In the genomic region with DNA sequence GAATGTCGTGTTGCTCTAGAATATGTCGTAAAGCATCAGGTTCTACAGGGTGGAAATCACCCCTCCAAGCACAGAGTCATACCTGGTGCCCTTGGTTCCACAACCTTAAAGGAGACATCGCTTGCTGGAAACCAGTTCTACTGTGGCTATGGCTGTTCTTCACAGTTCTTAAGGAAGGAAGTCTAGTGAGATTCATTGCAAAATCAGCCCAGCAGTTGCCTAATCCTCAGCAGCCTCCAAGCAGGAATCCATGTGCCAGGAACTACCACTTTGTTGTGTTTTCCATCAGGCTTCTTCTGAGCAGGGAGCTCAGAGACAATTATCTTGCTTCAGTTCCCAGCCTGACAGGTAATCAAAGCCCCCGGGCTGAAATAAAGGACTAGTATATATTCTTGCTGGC, we compare ENCODE assay signal across 24 cellular contexts. TPM values are rescaled to one million over a fixed set of nuclear protein-coding genes. Genes with fewer than 3 reads are reported as not detected.
DNase-seq lines count a peak whose midpoint lies in the region; ATAC-seq and TF ChIP-seq lines count a peak whose summit lies in the region.
"Had no signal": no experiment of that assay in that cellular context is flagged by ENCODE, and none has a peak within 500 bp of the region (broad histone marks: within the 10 kb centered on the region; RNA-seq: fewer than 3 reads in every experiment).

No MANE protein-coding gene starts in this region.

- TF ChIP-seq CTCF in NB4 (IDR thresholded peaks at IDR 0.05; ENCODE audit: low read depth, low read length) (no peak), neural progenitor cell (IDR thresholded peaks at IDR 0.05) (no peak), lower leg skin (IDR thresholded peaks at IDR 0.05) (no peak)

- no peaks in the 10 kb centered on the region for H3K27me3 Mint-ChIP-seq in neural progenitor cell (ENCODE audit: insufficient read depth, low read depth)

- H3K27me3 ChIP-seq in neural progenitor cell = no peaks in the 10 kb centered on the region
- H3K27me3 ChIP-seq: BLaER1 treated with 17β-estradiol and CSF1 and Interleukin-3, amounts not matched to agents 10 nM and 100 nM had no signal

- intact Hi-C loops in lower leg skin (cut with DNase I; ENCODE audit: low total_unique reads) = no loop called here

- no peaks in the 10 kb centered on the region for H3K36me3 ChIP-seq in neural progenitor cell
- H3K36me3 ChIP-seq: BLaER1 treated with 17β-estradiol and CSF1 and Interleukin-3, amounts not matched to agents 10 nM and 100 nM had no signal

- no peaks in the 10 kb centered on the region for H3K4me1 ChIP-seq in neural progenitor cell

- H3K9me3 Mint-ChIP-seq in neural progenitor cell = no peaks in the 10 kb centered on the region

- no peaks in the 10 kb centered on the region for H4K20me1 ChIP-seq in neural progenitor cell (ENCODE audit: low read depth)
- H4K20me1 ChIP-seq: BLaER1 treated with 17β-estradiol and CSF1 and Interleukin-3, amounts not matched to agents 10 nM and 100 nM had no signal

- TF ChIP-seq POLR2A in NB4 (IDR thresholded peaks at IDR 0.05; ENCODE audit: extremely low read depth, insufficient read length) (no peak), lower leg skin (IDR thresholded peaks at IDR 0.05) (no peak)

- H3K27ac ChIP-seq in neural progenitor cell = no peak overlapping the region
- H3K27ac ChIP-seq: BLaER1 treated with 17β-estradiol and CSF1 and Interleukin-3, amounts not matched to agents 10 nM and 100 nM had no signal

- H3K4me1 Mint-ChIP-seq in neural progenitor cell = peaks cover 3% of the 10 kb centered on the region
- H3K4me1 Mint-ChIP-seq: CD8-positive, alpha-beta memory T cell had no signal

- H3K4me3 ChIP-seq in NB4 (ENCODE audit: low read depth, low read length) (no peak overlapping the region), neural progenitor cell (no peak overlapping the region), lower leg skin (ENCODE audit: low read depth, poor library complexity, severe bottlenecking) (no peak overlapping the region)
- H3K4me3 ChIP-seq: BLaER1 treated with 17β-estradiol and CSF1 and Interleukin-3, amounts not matched to agents 10 nM and 100 nM had no signal

- H3K79me2 ChIP-seq in neural progenitor cell (ENCODE audit: low read depth) = no peaks in the 10 kb centered on the region

- H3K9me3 ChIP-seq in neural progenitor cell (ENCODE audit: low read depth) = no peaks in the 10 kb centered on the region

- no peaks in the 10 kb centered on the region for H3K36me3 Mint-ChIP-seq in neural progenitor cell
- H3K36me3 Mint-ChIP-seq: CD8-positive, alpha-beta memory T cell had no signal

- H3F3A ChIP-seq in neural progenitor cell (ENCODE audit: low read depth) = no peaks in the 10 kb centered on the region

- H3K9ac ChIP-seq in neural progenitor cell = no peak overlapping the region
- H3K9ac ChIP-seq: BLaER1 treated with 17β-estradiol and CSF1 and Interleukin-3, amounts not matched to agents 10 nM and 100 nM had no signal

- no peak overlapping the region for H3K4me2 ChIP-seq in neural progenitor cell

- no peak overlapping the region for H3K4me3 Mint-ChIP-seq in neural progenitor cell
- H3K4me3 Mint-ChIP-seq: CD8-positive, alpha-beta memory T cell had no signal

- 63 to 79% methylated on average over 4 of the region's 4 CpGs for WGBS in lower leg skin, 2 donors

- ATAC-seq in HG03460 (IDR thresholded peaks at IDR 0.05; ENCODE audit: unreplicated experiment) (no peak), HG03571 (IDR thresholded peaks at IDR 0.05; ENCODE audit: unreplicated experiment) (no peak)
- ATAC-seq: HCT116, HepG2, SK-N-SH treated with all-trans-retinoic acid at 6 μM for 48 hours had no signal

- no peak overlapping the region for H2AFZ ChIP-seq in neural progenitor cell (replicated peaks)

- no peak overlapping the region for H3K27ac Mint-ChIP-seq in neural progenitor cell
- H3K27ac Mint-ChIP-seq: CD8-positive, alpha-beta memory T cell had no signal

- DNase-seq in GF-D8 (lab: John Stamatoyannopoulos, UW) (peak; percentile 15), NB4 (ENCODE audit: low read depth) (peak; percentile 31), astrocyte of the hippocampus (ENCODE audit: low read depth, low spot score) (peak; percentile 10), neural progenitor cell (ENCODE audit: low spot score) (peak; percentile 7), lower leg skin (ENCODE audit: low spot score in 2 of 2) (no peak), epidermal melanocyte (ENCODE audit: insufficient read length, low spot score) (no peak)
- DNase-seq: CD8-positive, alpha-beta memory T cell; DMS53; EL; GOT3; KBM-7; NCI-H1105; NCI-H2081; NCI-H2171 treated with DMSO at 0.1 percent for 48 hours; NCI-H446 treated with DMSO at 0.1 percent for 48 hours; NCI-H69; SHP77 had no signal

RNA-seq across cellular contexts. Expression of gene SLC35F3, which starts 45.0 kb away (rescaled TPM):
- total RNA-seq in neural progenitor cell (ENCODE audit: low replicate concordance) = 0.79 and 1.5 TPM in 2 replicates
- under 1 TPM; 0.42 to 0.83 (median 0.64) TPM for total RNA-seq in lower leg skin
- total RNA-seq: HepG2, OCI-LY7 had no signal

Comparison
In these comparisons a context has a peak if more than half of its experiments do, and no peak if none do; other contexts are left out.
1. DNase-seq: peak in GF-D8 (single experiment), NB4 (single experiment), astrocyte of the hippocampus (single experiment) and neural progenitor cell (single experiment); none in lower leg skin (0 of 2) and epidermal melanocyte (single experiment).